In genomic region chr18:37138456-37138855, GRCh38 we compare ENCODE assay signal across 12 cellular contexts.
DNase-seq lines count a peak whose midpoint lies in the region; ATAC-seq and TF ChIP-seq lines count a peak whose summit lies in the region.
"Had no signal": no experiment of that assay in that cellular context is flagged by ENCODE, and none has a peak within 500 bp of the region (broad histone marks: within the 10 kb centered on the region; RNA-seq: fewer than 3 reads in every experiment).

No MANE protein-coding gene starts in this region.

- DNase-seq in NCI-H748 (lab: John Stamatoyannopoulos, UW; ENCODE audit: unreplicated experiment) (peak; percentile 11), NCI-H748 treated with DMSO at 0.1 percent for 48 hours (lab: John Stamatoyannopoulos, UW) (no peak), NB4 (ENCODE audit: low read depth) (peak; percentile 0), NCI-H69 (lab: John Stamatoyannopoulos, UW) (peak; percentile 59), D341Med (ENCODE audit: low spot score) (no peak), glomerular visceral epithelial cell (ENCODE audit: extremely low spot score) (no peak)
- DNase-seq: BE2C; CD4-positive, alpha-beta memory T cell; DMS153; GF-D8 had no signal

- no peak overlapping the region for H3K4me3 ChIP-seq in NB4 (ENCODE audit: low read depth, low read length)

- no peak for TF ChIP-seq POLR2A in NB4 (IDR thresholded peaks at IDR 0.05; ENCODE audit: extremely low read depth, insufficient read length)

- no peak for TF ChIP-seq CTCF in NB4 (IDR thresholded peaks at IDR 0.05; ENCODE audit: low read depth, low read length)

- no peak for ATAC-seq in GM18517 (IDR thresholded peaks at IDR 0.05; ENCODE audit: unreplicated experiment)
- ATAC-seq: HCT116 had no signal

Comparison
In these comparisons a context has a peak if more than half of its experiments do, and no peak if none do; other contexts are left out.
1. DNase-seq: peak in NCI-H748 (single experiment), NB4 (single experiment) and NCI-H69 (single experiment); none in NCI-H748 treated with DMSO at 0.1 percent for 48 hours (single experiment), D341Med (single experiment) and glomerular visceral epithelial cell (single experiment).